34 cellular contexts compared by ENCODE assay signal in genomic region chr14:55513491-55513890, GRCh38.
A peak's percentile ranks its signal among the peaks of the same experiment; 100 is the strongest.
DNase-seq lines count a peak whose midpoint lies in the region; ATAC-seq, FAIRE-seq and TF ChIP-seq lines count a peak whose summit lies in the region.
"Had no signal": no experiment of that assay in that cellular context is flagged by ENCODE, and none has a peak within 500 bp of the region (broad histone marks: within the 10 kb centered on the region; RNA-seq: fewer than 3 reads in every experiment).

No MANE protein-coding gene starts in this region.

- no peak overlapping the region for H3K14ac ChIP-seq in neuronal stem cell (ENCODE audit: low read length)

- CTCF ChIA-PET in Panc1 (lab: Charles Lee): no interaction called here

- DNase-seq in Right ventricle myocardium inferior (ENCODE audit: missing footprints) (peak; percentile 60), heart left ventricle (no peak), Panc1 (ENCODE audit: low read depth, low spot score) (no peak), neuronal stem cell (ENCODE audit: low spot score) (no peak), urothelium cell line (ENCODE audit: low spot score) (no peak), spleen (no peak), putamen (ENCODE audit: low spot score) (no peak), EL (no peak)
- DNase-seq: 8988T; ACHN; AML-193; BE2C; C1 segment of cervical spinal cord; Caco-2; Calu3; CD4-positive, alpha-beta memory T cell; CD4-positive, alpha-beta T cell; CD4-positive, CD25-positive, alpha-beta regulatory T cell; CD8-positive, alpha-beta memory T cell; CD8-positive, alpha-beta T cell; COR-L47; DMS 273 treated with DMSO at 0.1 percent for 48 hours; DMS153; DMS53; DMS79; DMS79 treated with DMSO at 0.1 percent for 48 hours; DND-41 had no signal

- H3K4ac ChIP-seq in neuronal stem cell (ENCODE audit: low read length): no peak overlapping the region

- H3K4me3 ChIP-seq in heart left ventricle: no peak overlapping the region
- H3K4me3 ChIP-seq in Panc1 (ENCODE audit: low read depth in 2 of 2, low read length in 2 of 2): no peak overlapping the region
- no peak overlapping the region for H3K4me3 ChIP-seq in neuronal stem cell (ENCODE audit: low read length in 2 of 2)
- no peak overlapping the region for H3K4me3 ChIP-seq in spleen
- H3K4me3 ChIP-seq: A549; BLaER1; BLaER1 treated with 17β-estradiol and CSF1 and Interleukin-3, amounts not matched to agents 10 nM and 100 nM had no signal

- no peak overlapping the region for H2BK15ac ChIP-seq in neuronal stem cell (ENCODE audit: low read length)

- H3K27me3 ChIP-seq in heart left ventricle: no peaks in the 10 kb centered on the region
- no peaks in the 10 kb centered on the region for H3K27me3 ChIP-seq in Panc1 (ENCODE audit: control insufficient read depth, insufficient read depth, low read length)
- H3K27me3 ChIP-seq in neuronal stem cell (ENCODE audit: control insufficient read depth in 3 of 3, insufficient read depth in 3 of 3, low read depth in 1 of 3, low read length in 3 of 3): no peaks in the 10 kb centered on the region
- H3K27me3 ChIP-seq in spleen (replicated peaks in 1 of 7): no peaks in the 10 kb centered on the region
- H3K27me3 ChIP-seq: BE2C; BLaER1; BLaER1 treated with 17β-estradiol and CSF1 and Interleukin-3, amounts not matched to agents 10 nM and 100 nM had no signal

- no TSS peak for BruUV-seq in Panc1 (replicated peaks; lab: Mats Ljungman, UMichigan)

- H2AK5ac ChIP-seq in neuronal stem cell (ENCODE audit: low read depth, low read length): peak overlapping the region; percentile 9

- no peak overlapping the region for H2BK120ac ChIP-seq in neuronal stem cell (ENCODE audit: low read depth, low read length)

- in situ Hi-C loops in Panc1 (cut with HindIII; ENCODE audit: low pct_unique_long_range_greater_than_20kb, low sequenced_read_pairs): no loop called here

- H3K9me3 ChIP-seq in heart left ventricle (peaks cover 0 to 5% (median 0%) of the 10 kb centered on the region in 12 donors), Panc1 (ENCODE audit: control insufficient read depth, insufficient read depth, low read depth, low read length) (no peaks in the 10 kb centered on the region), neuronal stem cell (replicated peaks in 1 of 2; ENCODE audit: control insufficient read depth in 2 of 2, insufficient read depth in 1 of 2, low read depth in 1 of 2, low read length in 2 of 2) (peaks cover 0 to 3% of the 10 kb centered on the region in 2 donors), spleen (peaks cover 0 to 6% (median 0%) of the 10 kb centered on the region in 8 donors)
- H3K9me3 ChIP-seq: A549, BE2C, Caco-2 had no signal

- intact Hi-C loops in Right ventricle myocardium inferior (cut with DNase I) (no loop called here), heart left ventricle (cut with DNase I) (no loop called here), Panc1 (cut with micrococcal nuclease; ENCODE audit: unreplicated experiment) (no loop called here), spleen (cut with DNase I; ENCODE audit: low total_unique reads) (no loop called here)

- no peak overlapping the region for H3K23ac ChIP-seq in neuronal stem cell (ENCODE audit: low read depth, low read length, poor library complexity)

- H4K8ac ChIP-seq in neuronal stem cell (ENCODE audit: low read depth, low read length): no peak overlapping the region

- 80 to 94% (median 90%) methylated on average over 10 of the region's 10 CpGs for WGBS in heart left ventricle, 4 donors
- WGBS in neuronal stem cell (ENCODE audit: extremely low coverage in 2 of 2, insufficient read length in 2 of 2, insufficient replicate concordance in 1 of 2), 2 donors: no CpG with 5 or more reads among the region's 10 CpGs
- 82 to 98% (median 88%) methylated on average over 10 of the region's 10 CpGs for WGBS in spleen, 5 donors

- no peak overlapping the region for H3K9ac ChIP-seq in neuronal stem cell (ENCODE audit: low read depth, low read length, poor library complexity)
- H3K9ac ChIP-seq: BLaER1; BLaER1 treated with 17β-estradiol and CSF1 and Interleukin-3, amounts not matched to agents 10 nM and 100 nM had no signal

- H3K27ac ChIP-seq in heart left ventricle (no peak overlapping the region), Panc1 (ENCODE audit: low read length) (peak overlapping the region; percentile 88), neuronal stem cell (replicated peaks; ENCODE audit: low read length) (no peak overlapping the region), spleen (no peak overlapping the region)
- H3K27ac ChIP-seq: 22Rv1; A549; BLaER1; BLaER1 treated with 17β-estradiol and CSF1 and Interleukin-3, amounts not matched to agents 10 nM and 100 nM; C4-2B had no signal

- no peak overlapping the region for H2AFZ ChIP-seq in neuronal stem cell (ENCODE audit: low read length)

- H2BK5ac ChIP-seq in neuronal stem cell (ENCODE audit: low read length): no peak overlapping the region

- TF ChIP-seq POLR2A in heart left ventricle (IDR thresholded peaks at IDR 0.05) (no peak), spleen (IDR thresholded peaks at IDR 0.05) (no peak)

- FAIRE-seq in urothelium cell line (lab: Jason Lieb, UNC): peak; percentile 75
- FAIRE-seq: A204.1, D721Med had no signal

- H4K91ac ChIP-seq in neuronal stem cell (ENCODE audit: low read depth, low read length, poor library complexity): no peak overlapping the region

- no peaks in the 10 kb centered on the region for H3K36me3 ChIP-seq in heart left ventricle
- no peaks in the 10 kb centered on the region for H3K36me3 ChIP-seq in Panc1 (ENCODE audit: control insufficient read depth, insufficient read depth, low read length)
- H3K36me3 ChIP-seq in neuronal stem cell (replicated peaks in 1 of 2; ENCODE audit: control insufficient read depth in 2 of 2, insufficient read depth in 2 of 2, low read length in 2 of 2): no peaks in the 10 kb centered on the region
- no peaks in the 10 kb centered on the region for H3K36me3 ChIP-seq in spleen
- H3K36me3 ChIP-seq: BE2C; BLaER1; BLaER1 treated with 17β-estradiol and CSF1 and Interleukin-3, amounts not matched to agents 10 nM and 100 nM had no signal

- no peak overlapping the region for H2BK12ac ChIP-seq in neuronal stem cell (ENCODE audit: low read length)

- H3K18ac ChIP-seq in neuronal stem cell (ENCODE audit: low read length): no peak overlapping the region

- POLR2A ChIA-PET in Panc1 (lab: Charles Lee): no interaction called here

- H3K4me2 ChIP-seq in neuronal stem cell (ENCODE audit: insufficient read depth, low read length, poor library complexity, severe bottlenecking): no peak overlapping the region
- H3K4me2 ChIP-seq: A549; BLaER1; BLaER1 treated with 17β-estradiol and CSF1 and Interleukin-3, amounts not matched to agents 10 nM and 100 nM had no signal

- no peaks in the 10 kb centered on the region for H3K79me1 ChIP-seq in neuronal stem cell (ENCODE audit: low read depth, low read length)

- TF ChIP-seq CTCF in heart left ventricle (IDR thresholded peaks at IDR 0.05): no peak
- no peak for TF ChIP-seq CTCF in Panc1 (IDR thresholded peaks at IDR 0.05)
- no peak for TF ChIP-seq CTCF in spleen (IDR thresholded peaks at IDR 0.05 in 8 of 11, conservative IDR thresholded peaks at IDR 0.05 in 3 of 11)

- ATAC-seq in Right ventricle myocardium inferior (no peak), heart left ventricle (no peak), Panc1 (no peak)
- ATAC-seq: A549; CD8-positive, alpha-beta T cell had no signal

- no peaks in the 10 kb centered on the region for H3K4me1 ChIP-seq in heart left ventricle
- H3K4me1 ChIP-seq in Panc1 (ENCODE audit: control insufficient read depth, insufficient read depth, low read length): peaks cover 18% of the 10 kb centered on the region
- peaks cover 3 to 9% of the 10 kb centered on the region in 2 donors for H3K4me1 ChIP-seq in neuronal stem cell (ENCODE audit: control insufficient read depth in 2 of 2, insufficient read depth in 1 of 2, low read depth in 1 of 2, low read length in 2 of 2)
- no peaks in the 10 kb centered on the region for H3K4me1 ChIP-seq in spleen
- H3K4me1 ChIP-seq: A549, BE2C, BLaER1, Caco-2 had no signal
